Comparison of ENCODE assay signal across 25 cellular contexts in the genomic region with DNA sequence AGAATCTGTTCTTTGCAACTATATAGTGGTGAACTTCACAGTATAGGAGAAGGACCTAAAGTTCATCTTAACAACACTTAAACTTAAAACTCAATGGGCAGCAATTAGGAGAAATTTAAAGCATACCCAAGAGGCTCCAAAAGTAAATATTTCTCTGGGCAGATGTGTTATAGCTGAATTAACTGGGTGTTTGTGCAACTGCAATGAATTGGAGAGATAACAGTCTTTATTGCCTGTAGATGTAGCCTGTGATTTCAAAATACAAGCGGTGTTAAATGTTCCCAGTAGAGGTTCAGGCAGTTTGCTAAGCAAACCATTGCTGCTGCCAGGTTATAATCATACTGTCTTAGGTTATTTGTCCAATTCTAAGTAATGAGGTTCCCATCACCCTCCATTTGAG.
"Had no signal": no experiment of that assay in that cellular context is flagged by ENCODE, and none has a peak within 500 bp of the region (broad histone marks: within the 10 kb centered on the region; RNA-seq: fewer than 3 reads in every experiment).

No MANE protein-coding gene starts in this region.

- ATAC-seq: activated CD4-positive, alpha-beta T cell treated with anti-CD3 and anti-CD28 coated beads for 36 hours; activated CD4-positive, CD25-positive, alpha-beta regulatory T cell treated with anti-CD3 and anti-CD28 coated beads, Interleukin-2, amount 50 U/mL, for 24 hours; activated CD8-positive, alpha-beta T cell treated with anti-CD3 and anti-CD28 coated beads, Interleukin-2, amount 10 ng/mL, durations not matched to agents 7 days and 5 days; K562; PC-3; WTC11 had no signal

- H3K4me3 ChIP-seq: K562, Peyer's patch, SJSA1 had no signal

- DNase-seq: activated CD4-positive, alpha-beta T cell treated with anti-CD3 and anti-CD28 coated beads for 36 hours; activated CD4-positive, alpha-beta T cell treated with anti-CD3 and anti-CD28 coated beads, Interleukin-2, amount 10 ng/mL, durations not matched to agents 7 days and 5 days; activated CD4-positive, alpha-beta T cell treated with anti-CD3 and anti-CD28 coated beads, Interleukin-2, amount 50 U/mL, for 48 hours; activated CD8-positive, alpha-beta T cell treated with anti-CD3 and anti-CD28 coated beads, Interleukin-2, amount 10 ng/mL, durations not matched to agents 7 days and 5 days; activated gamma-delta T cell treated with Interleukin-2 at 50 U/mL for 16 hours; activated naive CD4-positive, alpha-beta T cell treated with anti-CD3 and anti-CD28 coated beads, Interleukin-2, amount 50 U/mL, for 16 hours; activated naive CD8-positive, alpha-beta T cell treated with anti-CD3 and anti-CD28 coated beads for 36 hours; activated T-cell treated with anti-CD3 and anti-CD28 coated beads, Interleukin-2, amount 50 U/mL, for 24 hours; amniotic stem cell; aorta; brain microvascular endothelial cell; central memory CD4-positive, alpha-beta T cell; NCI-H187 treated with DMSO at 0.1 percent for 48 hours; NCI-H526 treated with DMSO at 0.1 percent for 48 hours; NCI-H82; NK-92 treated with Interleukin-12 subunit alpha and Interleukin-12 subunit beta, amount 100 ng/mL, for 24 hours; PC-3; Peyer's patch; RPMI8226; SHP77 treated with DMSO at 0.1 percent for 48 hours; SK-N-SH had no signal
